ENCODE assay signal across 1 cellular context in the genomic region with DNA sequence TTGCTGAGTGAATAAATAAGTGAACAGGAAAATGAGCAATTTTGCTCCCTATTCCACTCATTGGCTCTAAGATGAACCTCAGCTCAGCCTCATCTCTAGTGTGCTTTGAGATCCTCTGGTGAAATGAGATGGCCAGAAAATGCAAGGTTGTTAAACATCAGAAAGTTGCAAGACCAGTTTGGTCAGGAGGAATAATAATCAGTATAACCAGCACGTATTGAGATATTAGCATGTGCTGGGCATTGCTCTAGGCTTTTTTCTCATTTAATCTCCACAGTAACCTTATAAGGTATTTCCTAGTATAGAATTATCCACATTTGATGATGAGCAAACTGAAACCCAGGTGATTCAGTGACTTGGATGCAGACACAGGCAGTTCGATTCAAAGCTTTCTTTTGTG.
TF ChIP-seq lines count a peak whose summit lies in the region.

No MANE protein-coding gene starts in this region.

TF ChIP-seq in WTC11, 78 proteins besides CTCF, POLR2A, EP300 and RAD21 (continued from another document):
- TF ChIP-seq, protein P1, sequence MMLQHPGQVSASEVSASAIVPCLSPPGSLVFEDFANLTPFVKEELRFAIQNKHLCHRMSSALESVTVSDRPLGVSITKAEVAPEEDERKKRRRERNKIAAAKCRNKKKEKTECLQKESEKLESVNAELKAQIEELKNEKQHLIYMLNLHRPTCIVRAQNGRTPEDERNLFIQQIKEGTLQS (CRISPR knock-in tag; conservative IDR thresholded peaks at IDR 0.05) = no peak
- TF ChIP-seq TP53 (CRISPR knock-in tag; IDR thresholded peaks at IDR 0.05) (no peak), FOXK1 (CRISPR knock-in tag; IDR thresholded peaks at IDR 0.05) (no peak), ESRRA (CRISPR knock-in tag; IDR thresholded peaks at IDR 0.05; ENCODE audit: borderline replicate concordance) (no peak)
- TF ChIP-seq, protein P2, sequence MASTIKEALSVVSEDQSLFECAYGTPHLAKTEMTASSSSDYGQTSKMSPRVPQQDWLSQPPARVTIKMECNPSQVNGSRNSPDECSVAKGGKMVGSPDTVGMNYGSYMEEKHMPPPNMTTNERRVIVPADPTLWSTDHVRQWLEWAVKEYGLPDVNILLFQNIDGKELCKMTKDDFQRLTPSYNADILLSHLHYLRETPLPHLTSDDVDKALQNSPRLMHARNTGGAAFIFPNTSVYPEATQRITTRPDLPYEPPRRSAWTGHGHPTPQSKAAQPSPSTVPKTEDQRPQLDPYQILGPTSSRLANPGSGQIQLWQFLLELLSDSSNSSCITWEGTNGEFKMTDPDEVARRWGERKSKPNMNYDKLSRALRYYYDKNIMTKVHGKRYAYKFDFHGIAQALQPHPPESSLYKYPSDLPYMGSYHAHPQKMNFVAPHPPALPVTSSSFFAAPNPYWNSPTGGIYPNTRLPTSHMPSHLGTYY (CRISPR knock-in tag; IDR thresholded peaks at IDR 0.05) = no peak
- TF ChIP-seq, protein P3, sequence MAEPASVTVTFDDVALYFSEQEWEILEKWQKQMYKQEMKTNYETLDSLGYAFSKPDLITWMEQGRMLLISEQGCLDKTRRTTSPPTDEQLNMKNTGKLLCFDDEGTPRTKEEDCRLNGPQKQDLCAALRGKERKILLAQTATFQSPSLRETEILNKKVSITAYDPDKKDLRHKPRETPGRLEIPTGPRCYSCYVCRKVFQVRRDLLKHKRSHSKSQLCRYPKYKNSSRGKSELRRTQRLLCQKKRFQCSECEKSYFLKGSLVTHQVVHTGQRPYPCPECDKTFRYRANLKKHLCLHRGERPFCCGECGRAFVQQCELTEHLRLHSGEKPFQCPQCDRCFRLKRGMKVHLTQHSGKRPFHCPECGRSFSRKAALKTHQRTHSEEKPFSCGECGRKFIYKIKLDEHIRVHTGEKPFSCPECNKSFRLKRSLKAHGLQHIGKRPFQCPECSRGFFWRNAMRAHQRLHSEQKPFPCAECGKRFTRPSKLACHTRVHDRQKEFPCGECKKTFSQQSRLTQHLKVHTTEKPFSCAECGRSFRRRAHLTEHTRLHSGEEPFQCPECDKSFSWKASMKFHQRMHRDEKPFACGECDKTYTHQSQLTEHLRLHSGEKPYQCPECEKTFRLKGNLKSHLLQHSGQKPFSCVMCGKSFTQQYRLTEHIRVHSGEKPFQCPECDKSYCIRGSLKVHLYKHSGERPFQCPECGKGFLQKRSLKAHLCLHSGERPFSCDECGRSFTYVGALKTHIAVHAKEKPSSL (CRISPR knock-in tag; conservative IDR thresholded peaks at IDR 0.05) = no peak
